Comparison of ENCODE assay signal across 8 cellular contexts in genomic region chr9:127877566-127877998, GRCh38. TPM values are rescaled to one million over a fixed set of nuclear protein-coding genes. Genes with fewer than 3 reads are reported as not detected.
DNase-seq lines count a peak whose midpoint lies in the region; ATAC-seq and TF ChIP-seq lines count a peak whose summit lies in the region.

A gene with protein sequence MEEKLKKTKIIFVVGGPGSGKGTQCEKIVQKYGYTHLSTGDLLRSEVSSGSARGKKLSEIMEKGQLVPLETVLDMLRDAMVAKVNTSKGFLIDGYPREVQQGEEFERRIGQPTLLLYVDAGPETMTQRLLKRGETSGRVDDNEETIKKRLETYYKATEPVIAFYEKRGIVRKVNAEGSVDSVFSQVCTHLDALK (minus strand): TSS chr9:127877675. CDS start chr9:127874617, 3,058 bp downstream.

- H3K36me3 ChIP-seq in GM23338 (ENCODE audit: insufficient read depth) = no peaks in the 10 kb centered on the region
- peaks cover 0 to 4% of the 10 kb centered on the region in 2 experiments for H3K36me3 ChIP-seq in trophoblast cell (ENCODE audit: control insufficient read depth in 1 of 2, insufficient read depth in 2 of 2, low read length in 2 of 2)

- peaks cover 12% of the 10 kb centered on the region for H3K4me1 Mint-ChIP-seq in GM23338

- H3K79me2 ChIP-seq in GM23338 (replicated peaks; ENCODE audit: insufficient read depth) (no peaks in the 10 kb centered on the region), trophoblast cell (ENCODE audit: control insufficient read depth, insufficient read depth, low read length, poor library complexity) (peaks cover 7% of the 10 kb centered on the region)

- TF ChIP-seq CTCF in GM23338 (conservative IDR thresholded peaks at IDR 0.05; ENCODE audit: low read depth in 2 of 2) (no peak), astrocyte of the cerebellum (IDR thresholded peaks at IDR 0.05; ENCODE audit: low read depth, low read length, missing control alignments) (no peak)

- no peaks in the 10 kb centered on the region for H4K20me1 ChIP-seq in GM23338 (replicated peaks; ENCODE audit: insufficient read depth)

- no peaks in the 10 kb centered on the region for H3K36me3 Mint-ChIP-seq in GM23338 (ENCODE audit: low read depth)

- H3F3A ChIP-seq in GM23338 (replicated peaks; ENCODE audit: low read depth) = peaks cover 16% of the 10 kb centered on the region; the same call in 1 of the 2 replicates

- H4K8ac ChIP-seq in trophoblast cell (ENCODE audit: low read depth, low read length) = peak within 1 kb of the TSS; percentile 96

- H3K27ac Mint-ChIP-seq in GM23338 = 0 out of 2 replicates have a peak within 1 kb of the TSS, but pooled peaks have one; percentile 56

- no peak within 1 kb of the TSS for H3K23ac ChIP-seq in trophoblast cell (ENCODE audit: low read length)

- peak within 1 kb of the TSS; percentile 88 for H3K18ac ChIP-seq in trophoblast cell (ENCODE audit: low read length)

- H3K27ac ChIP-seq in GM23338 (ENCODE audit: low read depth) = no peak within 1 kb of the TSS
- peak within 1 kb of the TSS; percentile 86 for H3K27ac ChIP-seq in right cardiac atrium (ENCODE audit: low read length)
- no peak within 1 kb of the TSS for H3K27ac ChIP-seq in trophoblast cell (ENCODE audit: low read depth, low read length)

- peak within 1 kb of the TSS; percentile 92 for H3K4me2 ChIP-seq in GM23338
- peak within 1 kb of the TSS; percentile 92 for H3K4me2 ChIP-seq in trophoblast cell (ENCODE audit: low read length)

- H3K9ac ChIP-seq in trophoblast cell (ENCODE audit: low read length) = peak within 1 kb of the TSS; percentile 67

- peak within 1 kb of the TSS; percentile 90 for H4K91ac ChIP-seq in trophoblast cell (ENCODE audit: low read depth, low read length)

- intact Hi-C loops in right cardiac atrium (cut with DNase I) = loop anchor here in 3 of 4 donors (2.0 to 10.0 kb wide), 3 partner anchors 39 to 143 kb away; partner anchors contain the start of genes FPGS (in 2 of the 3), TOR2A (in 2 of the 3) and ST6GALNAC4 (in 1 of the 3)

- H2AFZ ChIP-seq in GM23338 (peak within 1 kb of the TSS; percentile 99), trophoblast cell (ENCODE audit: insufficient read depth, low read length, poor library complexity) (peak within 1 kb of the TSS; percentile 83)

- H3K4ac ChIP-seq in trophoblast cell (ENCODE audit: low read depth, low read length) = peak within 1 kb of the TSS; percentile 24

- H4K12ac ChIP-seq in trophoblast cell (ENCODE audit: low read depth, low read length) = peak within 1 kb of the TSS; percentile 49

- H3K27me3 ChIP-seq in GM23338 (ENCODE audit: insufficient read depth) = 0 out of 2 replicates have a peak, but pooled peaks cover 6% of the 10 kb centered on the region
- H3K27me3 ChIP-seq in right cardiac atrium (ENCODE audit: control insufficient read depth, insufficient read depth) = no peaks in the 10 kb centered on the region
- no peaks in the 10 kb centered on the region for H3K27me3 ChIP-seq in trophoblast cell (ENCODE audit: insufficient read depth, low read length)

- peaks cover 12% of the 10 kb centered on the region for H3K79me1 ChIP-seq in trophoblast cell (ENCODE audit: low read length)

- H3K4me1 ChIP-seq in GM23338 (ENCODE audit: insufficient read depth) (peaks cover 5% of the 10 kb centered on the region), right cardiac atrium (ENCODE audit: control insufficient read depth, insufficient read depth, low read length) (peaks cover 12% of the 10 kb centered on the region), trophoblast cell (ENCODE audit: control insufficient read depth in 1 of 2, insufficient read depth in 2 of 2, low read length in 2 of 2) (peaks cover 21 to 24% of the 10 kb centered on the region in 2 experiments)

- peak; percentile 82 for ATAC-seq in GM23338
- ATAC-seq in right cardiac atrium = peak; percentile 79
- no peak for ATAC-seq in HG02884 (IDR thresholded peaks at IDR 0.05; ENCODE audit: unreplicated experiment)
- no peak for ATAC-seq in GM19467 (IDR thresholded peaks at IDR 0.05; ENCODE audit: unreplicated experiment)
- no peak for ATAC-seq in GM19328 (IDR thresholded peaks at IDR 0.05; ENCODE audit: unreplicated experiment)

- H2BK120ac ChIP-seq in trophoblast cell (ENCODE audit: insufficient read depth, low read length, poor library complexity) = peak within 1 kb of the TSS; percentile 48

- H3K27me3 Mint-ChIP-seq in GM23338 (ENCODE audit: insufficient read depth, low read depth, poor library complexity) = peaks cover 25% of the 10 kb centered on the region

- H3K9me3 Mint-ChIP-seq in GM23338 = no peaks in the 10 kb centered on the region

- H3K14ac ChIP-seq in trophoblast cell (ENCODE audit: low read length) = peak within 1 kb of the TSS; percentile 89

- H3K9me3 ChIP-seq in right cardiac atrium (ENCODE audit: control insufficient read depth, low read length) (no peaks in the 10 kb centered on the region), trophoblast cell (ENCODE audit: insufficient read depth, low read depth, low read length) (peaks cover 2% of the 10 kb centered on the region)

- no peaks in the 10 kb centered on the region for H3K9me2 ChIP-seq in GM23338 (ENCODE audit: insufficient read depth)

- peak within 1 kb of the TSS; percentile 75 for H2AK5ac ChIP-seq in trophoblast cell (ENCODE audit: low read length)

- peak within 1 kb of the TSS; percentile 89 for H3K4me3 Mint-ChIP-seq in GM23338

- H2BK5ac ChIP-seq in trophoblast cell (ENCODE audit: low read depth, low read length, poor library complexity) = no peak within 1 kb of the TSS

- under 1% methylated on average over 44 of the region's 44 CpGs for WGBS in right cardiac atrium
- no CpG with 5 or more reads among the region's 44 CpGs for WGBS in trophoblast cell (ENCODE audit: extremely low coverage, insufficient coverage, insufficient read length)

- in situ Hi-C loops in astrocyte of the cerebellum (cut with HindIII; ENCODE audit: low sequenced_read_pairs) = no loop called here

- peak within 1 kb of the TSS; percentile 73 for H3K4me3 ChIP-seq in GM23338
- H3K4me3 ChIP-seq in astrocyte of the cerebellum (ENCODE audit: low read depth, low read length) = peak within 1 kb of the TSS; percentile 50
- peak within 1 kb of the TSS; percentile 80 for H3K4me3 ChIP-seq in right cardiac atrium (ENCODE audit: low read length)
- H3K4me3 ChIP-seq in trophoblast cell (ENCODE audit: low read depth, low read length) = peak within 1 kb of the TSS; percentile 65

- H2BK12ac ChIP-seq in trophoblast cell (ENCODE audit: low read length) = peak within 1 kb of the TSS; percentile 25

- DNase-seq in GM23338 (ENCODE audit: low spot score) = peak; percentile 81
- DNase-seq in NCI-H2171 (lab: John Stamatoyannopoulos, UW) = peak; percentile 74
- DNase-seq in astrocyte of the cerebellum (ENCODE audit: low read depth) = no peak
- peak; percentile 87 to 95 (median 94) for DNase-seq in right cardiac atrium
- peak; percentile 19 to 71 for DNase-seq in trophoblast cell

TF ChIP-seq in GM23338, 12 proteins besides CTCF, POLR2A, EP300 and RAD21:
- peak; percentile 69 for TF ChIP-seq POLR2AphosphoS5 (IDR thresholded peaks at IDR 0.05; ENCODE audit: low read depth)
- TF ChIP-seq STAT1 (IDR thresholded peaks at IDR 0.05; ENCODE audit: unreplicated experiment) = no peak
- TF ChIP-seq EZH2phosphoT487 (IDR thresholded peaks at IDR 0.05; ENCODE audit: unreplicated experiment) = no peak
- no peak for TF ChIP-seq ZNF331 (CRISPR knock-in tag; IDR thresholded peaks at IDR 0.05; ENCODE audit: low read depth)
- no peak for TF ChIP-seq ZNF114 (CRISPR knock-in tag; IDR thresholded peaks at IDR 0.05)
- TF ChIP-seq CREB1 (CRISPR knock-in tag; IDR thresholded peaks at IDR 0.05; ENCODE audit: low read depth) = no peak
- TF ChIP-seq ETS1 (IDR thresholded peaks at IDR 0.05) = no peak

RNA-seq across cellular contexts. Expression of the gene that starts here (rescaled TPM):
- 6.7 and 16.2 TPM in 2 replicates for total RNA-seq in GM23338 (2014; rRNA removed; shearing (Covaris generic))
- polyA plus RNA-seq in GM23338 (2016; fragmentation: Nextera tagmentation; extraction: Ambion mirVana) (35.5 and 36.3 TPM in 2 replicates), right cardiac atrium (811 TPM)
- 100 to 1,000 TPM; 630 to 722 (median 659) TPM for total RNA-seq in right cardiac atrium
- 33.2 and 34.2 TPM in 2 replicates for polyA plus RNA-seq in trophoblast cell (2013)

Comparison
In these comparisons a context has a peak if more than half of its experiments do, and no peak if none do; other contexts are left out.
1. RNA of the gene that starts here (total RNA-seq): 630 to 722 TPM in right cardiac atrium; 6.7 to 16.2 TPM in GM23338; every median in the first group is over 10 times any median in the second.
2. RNA of the gene that starts here (polyA plus RNA-seq): 811 TPM in right cardiac atrium (single experiment); 35.5 to 36.3 TPM in GM23338; every median in the first group is over 10 times any median in the second.
3. ATAC-seq: peak in GM23338 (single experiment) and right cardiac atrium (2 of 2); none in HG02884 (single experiment), GM19467 (single experiment) and GM19328 (single experiment).
4. Peak in every context shown above with its lines, with median percentiles within 50 percentile points of each other: H3K4me3 ChIP-seq.